In genomic region chr2:168912466-168913170, GRCh38 we compare ENCODE assay signal across 9 cellular contexts. TPM values are rescaled to one million over a fixed set of nuclear protein-coding genes. Genes with fewer than 3 reads are reported as not detected.
DNase-seq lines count a peak whose midpoint lies in the region; ATAC-seq and TF ChIP-seq lines count a peak whose summit lies in the region.
"Had no signal": no experiment of that assay in that cellular context is flagged by ENCODE, and none has a peak within 500 bp of the region (broad histone marks: within the 10 kb centered on the region; RNA-seq: fewer than 3 reads in every experiment).

No MANE protein-coding gene starts in this region.

- H3K27me3 ChIP-seq in AG04450 (ENCODE audit: control insufficient read depth, insufficient read depth, low read length) (peaks cover 12% of the 10 kb centered on the region), brain microvascular endothelial cell (replicated peaks) (peaks cover 9% of the 10 kb centered on the region), left lung (peaks cover 11 to 21% of the 10 kb centered on the region in 2 donors)

- TF ChIP-seq CTCF in AG04450 (IDR thresholded peaks at IDR 0.05; ENCODE audit: low read depth, low read length) (no peak), brain microvascular endothelial cell (IDR thresholded peaks at IDR 0.05; ENCODE audit: low read depth, low read length, missing control alignments) (no peak), left lung (IDR thresholded peaks at IDR 0.05) (no peak)

- H3K27ac ChIP-seq in AG04450 (ENCODE audit: low read depth, low read length) (no peak overlapping the region), brain microvascular endothelial cell (no peak overlapping the region), left lung (no peak overlapping the region)

- H3K4me3 ChIP-seq in AG04450 (ENCODE audit: low read depth, low read length) = peak overlapping the region; percentile 40
- H3K4me3 ChIP-seq in brain microvascular endothelial cell (ENCODE audit: low read depth, low read length) = peak overlapping the region; percentile 41
- H3K4me3 ChIP-seq in left lung = peak overlapping the region in 1 of 2 donors; percentile 6

- in situ Hi-C loops in brain microvascular endothelial cell (cut with HindIII; ENCODE audit: low pct_ligation_motif_present, low sequenced_read_pairs) = no loop called here

- H3K9me3 ChIP-seq in AG04450 (ENCODE audit: control insufficient read depth, insufficient read depth, low read length) (no peaks in the 10 kb centered on the region), left lung (peaks cover 0 to 4% of the 10 kb centered on the region in 2 donors)

- POLR2A ChIA-PET in AG04450 (lab: Yijun Ruan, JAX) = no interaction called here

- ATAC-seq in left lung = peak; percentile 56
- ATAC-seq in HG02973 (IDR thresholded peaks at IDR 0.05; ENCODE audit: unreplicated experiment) = no peak

- no peaks in the 10 kb centered on the region for H3K36me3 ChIP-seq in brain microvascular endothelial cell (replicated peaks)
- H3K36me3 ChIP-seq in left lung = no peaks in the 10 kb centered on the region

- H3K4me1 ChIP-seq in left lung = no peaks in the 10 kb centered on the region

- intact Hi-C loops in left lung (cut with DNase I) = no loop called here

- CTCF ChIA-PET in AG04450 (lab: Charles Lee) = interaction anchor here (0.6 to 1.9 kb wide), 3 partner anchors 8 to 245 kb away, joined by 3 to 6 read pairs (median 3); no protein-coding TSS in a partner anchor

- DNase-seq in AG04450 (ENCODE audit: low read depth, low spot score) (no peak), NCI-H1694 treated with DMSO at 0.1 percent for 48 hours (lab: John Stamatoyannopoulos, UW) (peak; percentile 89), brain microvascular endothelial cell (no peak), left lung (peak in 1 of 2 donors; percentile 78), COLO829 (ENCODE audit: low spot score) (no peak), NCI-H774 (lab: John Stamatoyannopoulos, UW) (no peak)
- DNase-seq in central memory CD4-positive, alpha-beta T cell = no peak

RNA-seq across cellular contexts. Expression of gene G6PC2, which starts 11.5 kb away (rescaled TPM):
- not detected in 2 replicates for polyA plus RNA-seq in AG04450 (2011; rRNA removed)
- not detected in 2 replicates for polyA minus RNA-seq in AG04450 (2011; rRNA and poly(A)+ RNA removed)
- total RNA-seq in left lung = not detected
- total RNA-seq: pulmonary artery endothelial cell had no signal

RNA-seq across cellular contexts. Expression of gene SPC25, which starts 22.4 kb away (rescaled TPM):
- 2.6 and 4.2 TPM in 2 replicates for polyA plus RNA-seq in AG04450 (2011; rRNA removed)
- polyA minus RNA-seq in AG04450 (2011; rRNA and poly(A)+ RNA removed) = 1.7 and 2.3 TPM in 2 replicates
- total RNA-seq in left lung = 1 to 10 TPM; 1.4 to 5.0 TPM
